1 cellular context compared by ENCODE assay signal in genomic region chr15:60706145-60706544, GRCh38.
TF ChIP-seq lines count a peak whose summit lies in the region.

No MANE protein-coding gene starts in this region.

TF ChIP-seq in GM23338, 12 proteins besides CTCF, POLR2A, EP300 and RAD21:
- TF ChIP-seq ETS1 (IDR thresholded peaks at IDR 0.05): no peak
- TF ChIP-seq CREB1 (CRISPR knock-in tag; IDR thresholded peaks at IDR 0.05; ENCODE audit: low read depth): no peak
- TF ChIP-seq NANOG (IDR thresholded peaks at IDR 0.05; ENCODE audit: borderline replicate concordance): no peak
- TF ChIP-seq ZNF114 (CRISPR knock-in tag; IDR thresholded peaks at IDR 0.05): no peak
- TF ChIP-seq, protein P1, sequence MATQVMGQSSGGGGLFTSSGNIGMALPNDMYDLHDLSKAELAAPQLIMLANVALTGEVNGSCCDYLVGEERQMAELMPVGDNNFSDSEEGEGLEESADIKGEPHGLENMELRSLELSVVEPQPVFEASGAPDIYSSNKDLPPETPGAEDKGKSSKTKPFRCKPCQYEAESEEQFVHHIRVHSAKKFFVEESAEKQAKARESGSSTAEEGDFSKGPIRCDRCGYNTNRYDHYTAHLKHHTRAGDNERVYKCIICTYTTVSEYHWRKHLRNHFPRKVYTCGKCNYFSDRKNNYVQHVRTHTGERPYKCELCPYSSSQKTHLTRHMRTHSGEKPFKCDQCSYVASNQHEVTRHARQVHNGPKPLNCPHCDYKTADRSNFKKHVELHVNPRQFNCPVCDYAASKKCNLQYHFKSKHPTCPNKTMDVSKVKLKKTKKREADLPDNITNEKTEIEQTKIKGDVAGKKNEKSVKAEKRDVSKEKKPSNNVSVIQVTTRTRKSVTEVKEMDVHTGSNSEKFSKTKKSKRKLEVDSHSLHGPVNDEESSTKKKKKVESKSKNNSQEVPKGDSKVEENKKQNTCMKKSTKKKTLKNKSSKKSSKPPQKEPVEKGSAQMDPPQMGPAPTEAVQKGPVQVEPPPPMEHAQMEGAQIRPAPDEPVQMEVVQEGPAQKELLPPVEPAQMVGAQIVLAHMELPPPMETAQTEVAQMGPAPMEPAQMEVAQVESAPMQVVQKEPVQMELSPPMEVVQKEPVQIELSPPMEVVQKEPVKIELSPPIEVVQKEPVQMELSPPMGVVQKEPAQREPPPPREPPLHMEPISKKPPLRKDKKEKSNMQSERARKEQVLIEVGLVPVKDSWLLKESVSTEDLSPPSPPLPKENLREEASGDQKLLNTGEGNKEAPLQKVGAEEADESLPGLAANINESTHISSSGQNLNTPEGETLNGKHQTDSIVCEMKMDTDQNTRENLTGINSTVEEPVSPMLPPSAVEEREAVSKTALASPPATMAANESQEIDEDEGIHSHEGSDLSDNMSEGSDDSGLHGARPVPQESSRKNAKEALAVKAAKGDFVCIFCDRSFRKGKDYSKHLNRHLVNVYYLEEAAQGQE (IDR thresholded peaks at IDR 0.05; ENCODE audit: unreplicated experiment): no peak
- no peak for TF ChIP-seq ZNF331 (CRISPR knock-in tag; IDR thresholded peaks at IDR 0.05; ENCODE audit: low read depth)
- TF ChIP-seq JUNB (IDR thresholded peaks at IDR 0.05; ENCODE audit: unreplicated experiment): no peak
- no peak for TF ChIP-seq ZNF462 (CRISPR knock-in tag; IDR thresholded peaks at IDR 0.05)
- TF ChIP-seq EZH2phosphoT487 (IDR thresholded peaks at IDR 0.05; ENCODE audit: unreplicated experiment): no peak
- TF ChIP-seq STAT1 (IDR thresholded peaks at IDR 0.05; ENCODE audit: unreplicated experiment): no peak
- no peak for TF ChIP-seq POLR2AphosphoS5 (IDR thresholded peaks at IDR 0.05; ENCODE audit: low read depth)
- no peak for TF ChIP-seq EZH2 (IDR thresholded peaks at IDR 0.05; ENCODE audit: low read depth, unreplicated experiment)
